Comparison of ENCODE assay signal across 8 cellular contexts in the genomic region with DNA sequence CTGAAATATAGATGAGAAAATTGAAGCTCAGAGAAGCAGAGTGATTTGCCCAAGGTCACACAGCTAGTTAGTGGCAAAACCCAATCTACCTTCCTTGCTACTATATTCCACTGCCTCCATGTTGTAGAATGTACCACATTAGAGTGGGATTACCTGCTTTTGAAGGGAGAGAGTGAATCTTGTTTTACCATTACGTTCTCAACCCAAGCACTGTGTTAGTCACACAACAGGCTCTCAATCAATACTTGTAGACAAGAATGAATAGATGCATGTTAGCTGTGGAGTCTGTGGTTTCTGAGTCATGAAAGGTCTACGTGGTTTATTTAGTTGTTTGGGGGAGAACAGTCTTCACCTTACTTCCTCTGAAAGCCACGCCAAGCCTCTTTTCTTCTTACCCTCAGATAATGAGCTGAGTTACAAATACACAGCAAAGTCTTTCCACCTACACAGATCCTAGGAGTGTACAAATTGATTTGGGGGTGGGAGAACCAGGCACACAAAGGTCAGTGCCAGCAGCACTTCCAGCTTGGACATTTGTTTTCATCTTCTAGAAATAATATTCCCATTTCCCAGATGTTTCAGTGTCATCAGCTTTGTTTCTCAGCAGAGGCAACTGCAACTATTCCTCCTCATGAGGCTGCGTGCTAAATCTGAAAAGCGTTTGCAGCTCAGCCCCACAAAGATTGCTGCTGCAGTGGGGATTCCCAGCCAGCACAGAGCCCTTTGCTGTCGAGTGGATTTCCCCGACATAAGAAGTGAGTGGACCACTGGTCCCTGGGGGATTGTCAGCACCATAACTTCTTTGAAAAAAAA.
A peak's percentile ranks its signal among the peaks of the same experiment; 100 is the strongest.
DNase-seq lines count a peak whose midpoint lies in the region; ATAC-seq, FAIRE-seq and TF ChIP-seq lines count a peak whose summit lies in the region.

No MANE protein-coding gene starts in this region.

- intact Hi-C loops in colonic mucosa (cut with DNase I) = no loop called here

- no peaks in the 10 kb centered on the region for H3K36me3 Mint-ChIP-seq in T-helper 2 cell treated with Interferon-gamma antibody and Interleukin-4, amounts not matched to agents 5 μg/mL and 100 μg/mL, for 36 hours (ENCODE audit: low read depth)

- peaks cover 33% of the 10 kb centered on the region for H3K4me1 Mint-ChIP-seq in T-helper 2 cell treated with Interferon-gamma antibody and Interleukin-4, amounts not matched to agents 5 μg/mL and 100 μg/mL, for 36 hours (ENCODE audit: low read depth)

- no peak overlapping the region for H3K9ac ChIP-seq in colonic mucosa (ENCODE audit: low read depth in 2 of 2, low read length in 2 of 2)

- no peak overlapping the region for H3K4me3 Mint-ChIP-seq in T-helper 2 cell treated with Interferon-gamma antibody and Interleukin-4, amounts not matched to agents 5 μg/mL and 100 μg/mL, for 36 hours

- no peak overlapping the region for H3K27ac ChIP-seq in colonic mucosa

- no peaks in the 10 kb centered on the region for H3K36me3 ChIP-seq in colonic mucosa

- no peaks in the 10 kb centered on the region for H3K9me3 ChIP-seq in colonic mucosa

- no peak for TF ChIP-seq CTCF in colonic mucosa (IDR thresholded peaks at IDR 0.05)

- DNase-seq in GM19240 (ENCODE audit: insufficient read length, low spot score) (peak; percentile 39), colonic mucosa (no peak), DMS153 treated with DMSO at 0.1 percent for 48 hours (lab: John Stamatoyannopoulos, UW; ENCODE audit: unreplicated experiment) (no peak), frontal cortex (ENCODE audit: low spot score in 2 of 2) (no peak)
- peak; percentile 78 for DNase-seq in T-helper 2 cell treated with Interferon-gamma antibody and Interleukin-4, amounts not matched to agents 5 μg/mL and 100 μg/mL, for 36 hours (ENCODE audit: low spot score)
- DNase-seq in effector CD8-positive, alpha-beta T cell (lab: John Stamatoyannopoulos, UW) = peak; percentile 3
- DNase-seq in stimulated activated CD8-positive, alpha-beta memory T cell treated with anti-CD3 and anti-CD28 coated beads, Interleukin-4, amount 100 ng/mL, for 48 hours = peak; percentile 61

- peak; percentile 75 for ATAC-seq in HG03103 (IDR thresholded peaks at IDR 0.05; ENCODE audit: low read depth, unreplicated experiment)

- H3K27ac Mint-ChIP-seq in T-helper 2 cell treated with Interferon-gamma antibody and Interleukin-4, amounts not matched to agents 5 μg/mL and 100 μg/mL, for 36 hours = no peak overlapping the region

- no peaks in the 10 kb centered on the region for H3K4me1 ChIP-seq in colonic mucosa

- peaks cover 1% of the 10 kb centered on the region for H3K9me3 Mint-ChIP-seq in T-helper 2 cell treated with Interferon-gamma antibody and Interleukin-4, amounts not matched to agents 5 μg/mL and 100 μg/mL, for 36 hours

- peaks cover 9% of the 10 kb centered on the region for H3K27me3 Mint-ChIP-seq in T-helper 2 cell treated with Interferon-gamma antibody and Interleukin-4, amounts not matched to agents 5 μg/mL and 100 μg/mL, for 36 hours (ENCODE audit: low read depth)

- no peak overlapping the region for H3K4me3 ChIP-seq in colonic mucosa

- no peak for FAIRE-seq in frontal cortex (lab: Jason Lieb, UNC)

- H3K27me3 ChIP-seq in colonic mucosa = no peaks in the 10 kb centered on the region

Comparison
In these comparisons a context has a peak if more than half of its experiments do, and no peak if none do; other contexts are left out.
1. DNase-seq: peak in GM19240 (single experiment), T-helper 2 cell treated with Interferon-gamma antibody and Interleukin-4, amounts not matched to agents 5 μg/mL and 100 μg/mL, for 36 hours (single experiment), effector CD8-positive, alpha-beta T cell (single experiment) and stimulated activated CD8-positive, alpha-beta memory T cell treated with anti-CD3 and anti-CD28 coated beads, Interleukin-4, amount 100 ng/mL, for 48 hours (single experiment); none in colonic mucosa (single experiment), DMS153 treated with DMSO at 0.1 percent for 48 hours (single experiment) and frontal cortex (0 of 2).